Comparison of ENCODE assay signal across 22 cellular contexts in genomic region chr2:160305081-160305750, GRCh38.
DNase-seq lines count a peak whose midpoint lies in the region; ATAC-seq and TF ChIP-seq lines count a peak whose summit lies in the region.
"Had no signal": no experiment of that assay in that cellular context is flagged by ENCODE, and none has a peak within 500 bp of the region (broad histone marks: within the 10 kb centered on the region; RNA-seq: fewer than 3 reads in every experiment).

No MANE protein-coding gene starts in this region.

- H3K4me3 ChIP-seq in osteoblast (ENCODE audit: insufficient read depth, low read length): no peak overlapping the region
- H3K4me3 ChIP-seq: lung, suprapubic skin had no signal

- H3K9me3 Mint-ChIP-seq in HFFc6 (no peaks in the 10 kb centered on the region), osteocyte (ENCODE audit: unreplicated experiment) (no peaks in the 10 kb centered on the region)
- no peaks in the 10 kb centered on the region for H3K9me3 Mint-ChIP-seq in stimulated activated memory B cell treated with anti-CD40 and anti-IgM and Interleukin-4, amounts not matched to agents 10 μg/mL and 1 μg/mL and 100 μg/mL, for 72 hours
- H3K9me3 Mint-ChIP-seq: endodermal cell; naive thymus-derived CD4-positive, alpha-beta T cell had no signal

- H4K20me1 ChIP-seq in osteoblast (ENCODE audit: insufficient read depth, low read length): peaks cover 8% of the 10 kb centered on the region

- H3K79me2 ChIP-seq in osteoblast (ENCODE audit: insufficient read depth, low read length): peaks cover 37% of the 10 kb centered on the region

- H3K27me3 ChIP-seq in osteoblast (ENCODE audit: insufficient read depth, low read length): no peaks in the 10 kb centered on the region
- H3K27me3 ChIP-seq: suprapubic skin had no signal

- H3K27ac Mint-ChIP-seq in HFFc6 (peak overlapping the region; percentile 91), osteocyte (ENCODE audit: unreplicated experiment) (no peak overlapping the region)
- H3K27ac Mint-ChIP-seq in stimulated activated memory B cell treated with anti-CD40 and anti-IgM and Interleukin-4, amounts not matched to agents 10 μg/mL and 1 μg/mL and 100 μg/mL, for 72 hours: no peak overlapping the region
- H3K27ac Mint-ChIP-seq: activated CD4-positive, alpha-beta T cell treated with anti-CD3 and anti-CD28 coated beads for 36 hours; endodermal cell had no signal

- peaks cover 87% of the 10 kb centered on the region for H3K4me1 Mint-ChIP-seq in HFFc6 (ENCODE audit: low read depth)
- H3K4me1 Mint-ChIP-seq in osteocyte (ENCODE audit: unreplicated experiment): peaks cover 42% of the 10 kb centered on the region
- H3K4me1 Mint-ChIP-seq in stimulated activated memory B cell treated with anti-CD40 and anti-IgM and Interleukin-4, amounts not matched to agents 10 μg/mL and 1 μg/mL and 100 μg/mL, for 72 hours: no peaks in the 10 kb centered on the region

- peak; percentile 82 for DNase-seq in HFFc6
- peak; percentile 87 for DNase-seq in amniotic epithelial cell (ENCODE audit: low read depth)
- DNase-seq in fibroblast of peridontal ligament (ENCODE audit: extremely low read depth): peak; percentile 62
- DNase-seq in osteoblast (ENCODE audit: insufficient read length, low spot score, missing footprints): no peak
- no peak for DNase-seq in DMS53 (lab: John Stamatoyannopoulos, UW)
- no peak for DNase-seq in osteocyte (ENCODE audit: extremely low spot score, unreplicated experiment)
- DNase-seq: activated CD4-positive, alpha-beta T cell treated with anti-CD3 and anti-CD28 coated beads for 36 hours; activated gamma-delta T cell; amygdala; Caco-2; endodermal cell; glutamatergic neuron; naive thymus-derived CD4-positive, alpha-beta T cell; PC-3; small intestine; stimulated activated CD8-positive, alpha-beta memory T cell treated with anti-CD3 and anti-CD28 coated beads, Interleukin-4, amount 100 ng/mL, for 48 hours had no signal

- H3K27me3 Mint-ChIP-seq in HFFc6 (ENCODE audit: insufficient read depth): peaks cover 4% of the 10 kb centered on the region; the same call in 1 of the 2 replicates
- no peaks in the 10 kb centered on the region for H3K27me3 Mint-ChIP-seq in osteocyte (ENCODE audit: unreplicated experiment)
- no peaks in the 10 kb centered on the region for H3K27me3 Mint-ChIP-seq in stimulated activated memory B cell treated with anti-CD40 and anti-IgM and Interleukin-4, amounts not matched to agents 10 μg/mL and 1 μg/mL and 100 μg/mL, for 72 hours
- H3K27me3 Mint-ChIP-seq: activated CD4-positive, alpha-beta T cell treated with anti-CD3 and anti-CD28 coated beads for 36 hours; naive thymus-derived CD4-positive, alpha-beta T cell had no signal

- peaks cover 29% of the 10 kb centered on the region for H3K4me1 ChIP-seq in osteoblast (ENCODE audit: insufficient read depth, low read length)
- H3K4me1 ChIP-seq: Caco-2, suprapubic skin had no signal

- H3K36me3 ChIP-seq in osteoblast (ENCODE audit: insufficient read depth, low read length): peaks cover 9% of the 10 kb centered on the region

- H3K27ac ChIP-seq in osteoblast (ENCODE audit: low read depth, low read length): peak overlapping the region; percentile 61
- H3K27ac ChIP-seq: KMS-11, suprapubic skin had no signal

- peak overlapping the region; percentile 69 for H3K4me3 Mint-ChIP-seq in HFFc6
- H3K4me3 Mint-ChIP-seq in osteocyte (ENCODE audit: unreplicated experiment): no peak overlapping the region
- H3K4me3 Mint-ChIP-seq in stimulated activated memory B cell treated with anti-CD40 and anti-IgM and Interleukin-4, amounts not matched to agents 10 μg/mL and 1 μg/mL and 100 μg/mL, for 72 hours: no peak overlapping the region
- H3K4me3 Mint-ChIP-seq: activated CD4-positive, alpha-beta T cell treated with anti-CD3 and anti-CD28 coated beads for 36 hours; endodermal cell; naive thymus-derived CD4-positive, alpha-beta T cell had no signal

- no peak overlapping the region for H3K4me2 ChIP-seq in osteoblast (ENCODE audit: insufficient read depth, low read length)
- H3K4me2 ChIP-seq: KMS-11 had no signal

- no peak for ATAC-seq in GM19328 (IDR thresholded peaks at IDR 0.05; ENCODE audit: unreplicated experiment)
- ATAC-seq in stimulated activated memory B cell treated with anti-CD40 and anti-IgM and Interleukin-4, amounts not matched to agents 10 μg/mL and 1 μg/mL and 100 μg/mL, for 72 hours: no peak
- ATAC-seq: activated CD4-positive, alpha-beta T cell treated with anti-CD3 and anti-CD28 coated beads for 36 hours; HCT116; naive thymus-derived CD4-positive, alpha-beta T cell; PC-3 had no signal

- TF ChIP-seq CTCF in HFFc6 (IDR thresholded peaks at IDR 0.05): no peak
- no peak for TF ChIP-seq CTCF in osteoblast (IDR thresholded peaks at IDR 0.05; ENCODE audit: extremely low read depth, low read depth, low read length)
- no peak for TF ChIP-seq CTCF in osteocyte (IDR thresholded peaks at IDR 0.05)

- H3K9me3 ChIP-seq in osteoblast (ENCODE audit: low read depth, low read length): no peaks in the 10 kb centered on the region
- H3K9me3 ChIP-seq: Caco-2, suprapubic skin had no signal

- peaks cover 35% of the 10 kb centered on the region for H3K36me3 Mint-ChIP-seq in HFFc6 (ENCODE audit: low read depth)
- H3K36me3 Mint-ChIP-seq in osteocyte (ENCODE audit: unreplicated experiment): peaks cover 42% of the 10 kb centered on the region
- H3K36me3 Mint-ChIP-seq in stimulated activated memory B cell treated with anti-CD40 and anti-IgM and Interleukin-4, amounts not matched to agents 10 μg/mL and 1 μg/mL and 100 μg/mL, for 72 hours: peaks cover 29% of the 10 kb centered on the region

- no peak overlapping the region for H2AFZ ChIP-seq in osteoblast (ENCODE audit: low read length)

Comparison
In these comparisons a context has a peak if more than half of its experiments do, and no peak if none do; other contexts are left out.
1. DNase-seq: peak in HFFc6 (single experiment), amniotic epithelial cell (single experiment) and fibroblast of peridontal ligament (single experiment); none in osteoblast (single experiment), DMS53 (single experiment) and osteocyte (single experiment).